In genomic region chr19:16067205-16067938, GRCh38 we compare ENCODE assay signal across 10 cellular contexts. TPM values are rescaled to one million over a fixed set of nuclear protein-coding genes. Genes with fewer than 3 reads are reported as not detected.
DNase-seq lines count a peak whose midpoint lies in the region; ATAC-seq and TF ChIP-seq lines count a peak whose summit lies in the region.
"Had no signal": no experiment of that assay in that cellular context is flagged by ENCODE, and none has a peak within 500 bp of the region (broad histone marks: within the 10 kb centered on the region; RNA-seq: fewer than 3 reads in every experiment).

No MANE protein-coding gene starts in this region.

- H3K27ac ChIP-seq in ascending aorta (peak overlapping the region; percentile 83 to 100), subcutaneous abdominal adipose tissue (ENCODE audit: low read depth, low read length) (peak overlapping the region; percentile 16)

- no peaks in the 10 kb centered on the region for H3K9me3 ChIP-seq in ascending aorta
- peaks cover 0 to 3% (median 0%) of the 10 kb centered on the region in 5 donors for H3K9me3 ChIP-seq in subcutaneous abdominal adipose tissue (ENCODE audit: control insufficient read depth in 5 of 5, low read length in 5 of 5)

- H3K36me3 ChIP-seq in ascending aorta (peaks cover 7 to 10% of the 10 kb centered on the region in 2 donors), subcutaneous abdominal adipose tissue (ENCODE audit: control insufficient read depth in 5 of 5, insufficient read depth in 5 of 5, low read length in 5 of 5) (no peaks in the 10 kb centered on the region)

- intact Hi-C loops in ascending aorta (cut with DNase I), result loop anchor here (1.0 to 10.0 kb wide), 5 partner anchors 12 to 255 kb away; partner anchors contain the start of genes AP1M1 and KLF2
- intact Hi-C loops in left ventricle myocardium superior (cut with micrococcal nuclease), result no loop called here

- ATAC-seq in left ventricle myocardium superior (peak; percentile 51), HG02970 (IDR thresholded peaks at IDR 0.05; ENCODE audit: low FRiP score, unreplicated experiment) (no peak)
- ATAC-seq in stimulated activated memory B cell treated with anti-CD40 and anti-IgM and Interleukin-4, amounts not matched to agents 10 μg/mL and 1 μg/mL and 100 μg/mL, for 72 hours, result no peak

- TF ChIP-seq CTCF in ascending aorta (IDR thresholded peaks at IDR 0.05), result no peak
- no peak for TF ChIP-seq CTCF in GM10266 (IDR thresholded peaks at IDR 0.05; ENCODE audit: control insufficient read depth, insufficient read depth, low read depth, missing control alignments)

- H3K36me3 Mint-ChIP-seq in stimulated activated memory B cell treated with anti-CD40 and anti-IgM and Interleukin-4, amounts not matched to agents 10 μg/mL and 1 μg/mL and 100 μg/mL, for 72 hours, result no peaks in the 10 kb centered on the region
- H3K36me3 Mint-ChIP-seq: stimulated activated naive B cell treated with anti-CD40 and anti-IgM and Interleukin-4, amounts not matched to agents 10 μg/mL and 1 μg/mL and 100 μg/mL, for 72 hours had no signal

- H3K9ac ChIP-seq in subcutaneous abdominal adipose tissue (ENCODE audit: low read length in 5 of 5), result peak overlapping the region in 1 of 5 donors; percentile 53

- H3K4me3 Mint-ChIP-seq in stimulated activated memory B cell treated with anti-CD40 and anti-IgM and Interleukin-4, amounts not matched to agents 10 μg/mL and 1 μg/mL and 100 μg/mL, for 72 hours, result no peak overlapping the region
- H3K4me3 Mint-ChIP-seq: nephron; stimulated activated naive B cell treated with anti-CD40 and anti-IgM and Interleukin-4, amounts not matched to agents 10 μg/mL and 1 μg/mL and 100 μg/mL, for 72 hours had no signal

- H3K27me3 Mint-ChIP-seq in stimulated activated memory B cell treated with anti-CD40 and anti-IgM and Interleukin-4, amounts not matched to agents 10 μg/mL and 1 μg/mL and 100 μg/mL, for 72 hours, result no peaks in the 10 kb centered on the region
- H3K27me3 Mint-ChIP-seq: stimulated activated naive B cell treated with anti-CD40 and anti-IgM and Interleukin-4, amounts not matched to agents 10 μg/mL and 1 μg/mL and 100 μg/mL, for 72 hours had no signal

- peak overlapping the region; percentile 62 to 80 for H3K4me3 ChIP-seq in ascending aorta
- no peak overlapping the region for H3K4me3 ChIP-seq in subcutaneous abdominal adipose tissue (ENCODE audit: low read depth in 1 of 5, low read length in 5 of 5)

- no peaks in the 10 kb centered on the region for H3K27me3 ChIP-seq in ascending aorta
- H3K27me3 ChIP-seq in subcutaneous abdominal adipose tissue (ENCODE audit: control insufficient read depth in 5 of 5, insufficient read depth in 4 of 5, low read length in 5 of 5), result no peaks in the 10 kb centered on the region

- peak; percentile 97 for DNase-seq in HCEC 1CT
- peak; percentile 67 to 96 for DNase-seq in ascending aorta (ENCODE audit: low spot score in 2 of 2)
- DNase-seq in left ventricle myocardium superior, result peak; percentile 60
- no peak for DNase-seq in NCI-H1436 (lab: John Stamatoyannopoulos, UW)
- no peak for DNase-seq in GM10266 (ENCODE audit: extremely low spot score)
- DNase-seq: stimulated activated naive B cell treated with anti-CD40 and anti-IgM and Interleukin-4, amounts not matched to agents 10 μg/mL and 1 μg/mL and 100 μg/mL, for 72 hours had no signal

- H3K4me1 Mint-ChIP-seq in stimulated activated memory B cell treated with anti-CD40 and anti-IgM and Interleukin-4, amounts not matched to agents 10 μg/mL and 1 μg/mL and 100 μg/mL, for 72 hours, result peaks cover 18% of the 10 kb centered on the region
- H3K4me1 Mint-ChIP-seq: nephron had no signal

- peaks cover 9 to 44% of the 10 kb centered on the region in 2 donors for H3K4me1 ChIP-seq in ascending aorta
- H3K4me1 ChIP-seq in subcutaneous abdominal adipose tissue (ENCODE audit: control insufficient read depth in 5 of 5, insufficient read depth in 5 of 5, low read length in 5 of 5), result peaks cover 9 to 42% (median 18%) of the 10 kb centered on the region in 5 donors

- H3K9me3 Mint-ChIP-seq in stimulated activated memory B cell treated with anti-CD40 and anti-IgM and Interleukin-4, amounts not matched to agents 10 μg/mL and 1 μg/mL and 100 μg/mL, for 72 hours, result no peaks in the 10 kb centered on the region

- H3K27ac Mint-ChIP-seq in stimulated activated memory B cell treated with anti-CD40 and anti-IgM and Interleukin-4, amounts not matched to agents 10 μg/mL and 1 μg/mL and 100 μg/mL, for 72 hours, result no peak overlapping the region
- H3K27ac Mint-ChIP-seq: stimulated activated naive B cell treated with anti-CD40 and anti-IgM and Interleukin-4, amounts not matched to agents 10 μg/mL and 1 μg/mL and 100 μg/mL, for 72 hours had no signal

RNA-seq across cellular contexts. Expression of gene TPM4, which starts 8.9 kb away (rescaled TPM):
- total RNA-seq in ascending aorta (619 TPM), left ventricle myocardium superior (72.6 TPM)

RNA-seq across cellular contexts. Expression of gene RAB8A, which starts 44.3 kb away (rescaled TPM):
- total RNA-seq in ascending aorta (35.1 TPM), left ventricle myocardium superior (16.4 TPM)

Comparison
In these comparisons a context has a peak if more than half of its experiments do, and no peak if none do; other contexts are left out.
1. DNase-seq: peak in HCEC 1CT (single experiment), ascending aorta (2 of 2) and left ventricle myocardium superior (single experiment); none in NCI-H1436 (single experiment) and GM10266 (single experiment).
2. H3K4me3 ChIP-seq: peak in ascending aorta (2 of 2); none in subcutaneous abdominal adipose tissue (0 of 5).